Comparison of ENCODE assay signal across 8 cellular contexts in genomic region chr15:68256675-68257450, GRCh38. TPM values are rescaled to one million over a fixed set of nuclear protein-coding genes. Genes with fewer than 3 reads are reported as not detected.
DNase-seq lines count a peak whose midpoint lies in the region; ATAC-seq and TF ChIP-seq lines count a peak whose summit lies in the region.

No MANE protein-coding gene starts in this region.

- DNase-seq in NCI-H146 (lab: John Stamatoyannopoulos, UW) (peak; percentile 88), dedifferentiated amniotic fluid mesenchymal stem cell (ENCODE audit: extremely low spot score) (peak; percentile 81), kidney epithelial cell (ENCODE audit: low read depth) (no peak)
- peak; percentile 76 for DNase-seq in activated CD4-positive, alpha-beta T cell treated with anti-CD3 and anti-CD28 coated beads, Interleukin-2, amount 10 ng/mL, durations not matched to agents 7 days and 5 days
- DNase-seq in stimulated activated CD4-positive, alpha-beta T cell treated with anti-CD3 and anti-CD28 coated beads, Interleukin-12 subunit alpha, Interleukin-12 subunit beta, amount 100 ng/mL, for 24 hours (ENCODE audit: low read depth in 2 of 2): peak; percentile 46 to 69

- ATAC-seq in HG03457 (IDR thresholded peaks at IDR 0.05; ENCODE audit: unreplicated experiment): no peak
- no peak for ATAC-seq in GM18517 (IDR thresholded peaks at IDR 0.05; ENCODE audit: unreplicated experiment)

- POLR2A ChIA-PET in activated CD4-positive, alpha-beta T cell treated with anti-CD3 and anti-CD28 coated beads, Interleukin-2, amount 10 ng/mL, durations not matched to agents 7 days and 5 days (lab: Charles Lee): no interaction called here

- H3K4me3 Mint-ChIP-seq in activated CD4-positive, alpha-beta T cell treated with anti-CD3 and anti-CD28 coated beads, Interleukin-2, amount 10 ng/mL, durations not matched to agents 7 days and 5 days: peak overlapping the region; percentile 54

- H3K9ac ChIP-seq in ES-I3 (ENCODE audit: low read depth, low read length): peak overlapping the region; percentile 95

- H3K36me3 ChIP-seq in ES-I3 (ENCODE audit: insufficient read depth, low read length) (no peaks in the 10 kb centered on the region), kidney epithelial cell (ENCODE audit: control insufficient read depth, insufficient read depth, low read length) (no peaks in the 10 kb centered on the region)

- peak overlapping the region; percentile 46 for H3K4me3 ChIP-seq in kidney epithelial cell (ENCODE audit: low read depth, low read length)

- no peaks in the 10 kb centered on the region for H3K27me3 ChIP-seq in kidney epithelial cell (ENCODE audit: control insufficient read depth, insufficient read depth, low read length)

- peaks cover 16% of the 10 kb centered on the region for H3K4me1 Mint-ChIP-seq in activated CD4-positive, alpha-beta T cell treated with anti-CD3 and anti-CD28 coated beads, Interleukin-2, amount 10 ng/mL, durations not matched to agents 7 days and 5 days

- peaks cover 11% of the 10 kb centered on the region for H3K27me3 Mint-ChIP-seq in activated CD4-positive, alpha-beta T cell treated with anti-CD3 and anti-CD28 coated beads, Interleukin-2, amount 10 ng/mL, durations not matched to agents 7 days and 5 days

- peak overlapping the region; percentile 71 for H3K27ac Mint-ChIP-seq in activated CD4-positive, alpha-beta T cell treated with anti-CD3 and anti-CD28 coated beads, Interleukin-2, amount 10 ng/mL, durations not matched to agents 7 days and 5 days

- CTCF ChIA-PET in activated CD4-positive, alpha-beta T cell treated with anti-CD3 and anti-CD28 coated beads, Interleukin-2, amount 10 ng/mL, durations not matched to agents 7 days and 5 days (lab: Charles Lee): no interaction called here

- H3K9me3 ChIP-seq in ES-I3 (ENCODE audit: control insufficient read depth, insufficient read depth, low read length): no peaks in the 10 kb centered on the region

- peaks cover 5% of the 10 kb centered on the region for H3K4me1 ChIP-seq in ES-I3 (ENCODE audit: insufficient read depth, low read length)

- no peaks in the 10 kb centered on the region for H3K36me3 Mint-ChIP-seq in activated CD4-positive, alpha-beta T cell treated with anti-CD3 and anti-CD28 coated beads, Interleukin-2, amount 10 ng/mL, durations not matched to agents 7 days and 5 days (ENCODE audit: low read depth)

- no peak for TF ChIP-seq CTCF in kidney epithelial cell (IDR thresholded peaks at IDR 0.05; ENCODE audit: insufficient read depth, low read length, poor library complexity, severe bottlenecking)

- no peaks in the 10 kb centered on the region for H3K9me3 Mint-ChIP-seq in activated CD4-positive, alpha-beta T cell treated with anti-CD3 and anti-CD28 coated beads, Interleukin-2, amount 10 ng/mL, durations not matched to agents 7 days and 5 days

RNA-seq across cellular contexts. Expression of gene FEM1B, which starts 20.7 kb away (rescaled TPM):
- 10 to 100 TPM; 51.7 to 66.3 TPM for total RNA-seq in activated CD4-positive, alpha-beta T cell treated with anti-CD3 and anti-CD28 coated beads, Interleukin-2, amount 10 ng/mL, durations not matched to agents 7 days and 5 days
- 37.6 and 41.3 TPM in 2 replicates for total RNA-seq in kidney epithelial cell

RNA-seq across cellular contexts. Expression of gene CLN6, which starts 27.3 kb away (rescaled TPM):
- total RNA-seq in activated CD4-positive, alpha-beta T cell treated with anti-CD3 and anti-CD28 coated beads, Interleukin-2, amount 10 ng/mL, durations not matched to agents 7 days and 5 days: 10 to 100 TPM; 57.6 to 61.9 TPM
- 29.0 and 31.4 TPM in 2 replicates for total RNA-seq in kidney epithelial cell

RNA-seq across cellular contexts. Expression of gene CALML4, which starts 51.7 kb away (rescaled TPM):
- 10 to 100 TPM; 11.2 to 13.5 TPM for total RNA-seq in activated CD4-positive, alpha-beta T cell treated with anti-CD3 and anti-CD28 coated beads, Interleukin-2, amount 10 ng/mL, durations not matched to agents 7 days and 5 days
- total RNA-seq in kidney epithelial cell: 2.4 and 5.3 TPM in 2 replicates
